8 cellular contexts compared by ENCODE assay signal in genomic region chr12:69415471-69416275, GRCh38. TPM values are rescaled to one million over a fixed set of nuclear protein-coding genes. Genes with fewer than 3 reads are reported as not detected.
A peak's percentile ranks its signal among the peaks of the same experiment; 100 is the strongest.
DNase-seq lines count a peak whose midpoint lies in the region; ATAC-seq, FAIRE-seq and TF ChIP-seq lines count a peak whose summit lies in the region.

No MANE protein-coding gene starts in this region.

- no peaks in the 10 kb centered on the region for H3K9me3 Mint-ChIP-seq in activated T-helper 17 cell treated with anti-CD3 and anti-CD28 coated beads, Interleukin-2, amount 50 U/mL, for 72 hours

- peak; percentile 85 for DNase-seq in AG20443 (ENCODE audit: low spot score)
- peak; percentile 55 for DNase-seq in NCI-H460 (ENCODE audit: extremely low read depth, low read depth)
- peak; percentile 95 for DNase-seq in cardiac fibroblast (ENCODE audit: low read depth in 2 of 2)
- peak; percentile 9 for DNase-seq in keratinocyte (ENCODE audit: low read depth, low spot score)
- peak; percentile 83 for DNase-seq in superior temporal gyrus (ENCODE audit: extremely low spot score)
- no peak for DNase-seq in NCI-H187 (lab: John Stamatoyannopoulos, UW)

- H3K4me1 ChIP-seq in keratinocyte (ENCODE audit: control insufficient read depth, extremely low read depth, insufficient read depth, low read length): no peaks in the 10 kb centered on the region

- peaks cover 4% of the 10 kb centered on the region for H3K36me3 Mint-ChIP-seq in activated T-helper 17 cell treated with anti-CD3 and anti-CD28 coated beads, Interleukin-2, amount 50 U/mL, for 72 hours (ENCODE audit: low read depth)

- no peaks in the 10 kb centered on the region for H3K27me3 Mint-ChIP-seq in activated T-helper 17 cell treated with anti-CD3 and anti-CD28 coated beads, Interleukin-2, amount 50 U/mL, for 72 hours

- H3K9me3 ChIP-seq in keratinocyte (ENCODE audit: control insufficient read depth, low read depth, low read length): no peaks in the 10 kb centered on the region

- no peak for ATAC-seq in activated T-helper 17 cell treated with anti-CD3 and anti-CD28 coated beads, Interleukin-2, amount 50 U/mL, for 72 hours (replicated peaks)

- H3K9me1 ChIP-seq in keratinocyte (ENCODE audit: control insufficient read depth, extremely low read depth, insufficient read depth, low read length): no peaks in the 10 kb centered on the region

- H3K4me3 Mint-ChIP-seq in activated T-helper 17 cell treated with anti-CD3 and anti-CD28 coated beads, Interleukin-2, amount 50 U/mL, for 72 hours: no peak overlapping the region

- no peaks in the 10 kb centered on the region for H4K20me1 ChIP-seq in keratinocyte (ENCODE audit: control insufficient read depth, extremely low read depth, insufficient read depth, low read length)

- H3K27ac ChIP-seq in keratinocyte (ENCODE audit: control insufficient read depth, insufficient read depth, low read length): no peak overlapping the region

- peak; percentile 57; the same call in 1 of the 2 replicates for TF ChIP-seq CTCF in GM12875 (IDR thresholded peaks at IDR 0.05; ENCODE audit: borderline replicate concordance, insufficient read depth, low read depth, low read length)
- peak; percentile 83 for TF ChIP-seq CTCF in cardiac fibroblast (IDR thresholded peaks at IDR 0.05; ENCODE audit: low read depth, low read length)
- TF ChIP-seq CTCF in keratinocyte (optimal IDR thresholded peaks at IDR 0.05 in 1 of 3, IDR thresholded peaks at IDR 0.05 in 1 of 3, conservative IDR thresholded peaks at IDR 0.05 in 1 of 3; ENCODE audit: extremely low read depth in 1 of 3, insufficient read depth in 2 of 3, low read length in 3 of 3): peak; percentile 79 to 88 (median 82)

- peaks cover 0 to under 1% of the 10 kb centered on the region in 2 experiments for H3K36me3 ChIP-seq in keratinocyte (ENCODE audit: control insufficient read depth in 2 of 2, extremely low read depth in 1 of 2, insufficient read depth in 2 of 2, low read length in 2 of 2)

- no peaks in the 10 kb centered on the region for H3K27me3 ChIP-seq in keratinocyte (ENCODE audit: control insufficient read depth, extremely low read depth, insufficient read depth, low read length)

- peak; percentile 90 for FAIRE-seq in keratinocyte (lab: Jason Lieb, UNC)

- H3K4me3 ChIP-seq in GM12875 (ENCODE audit: low read depth, low read length): no peak overlapping the region
- H3K4me3 ChIP-seq in cardiac fibroblast (replicated peaks in 1 of 2; ENCODE audit: low read depth in 2 of 2, low read length in 2 of 2): no peak overlapping the region
- no peak overlapping the region for H3K4me3 ChIP-seq in keratinocyte (ENCODE audit: control insufficient read depth in 2 of 3, extremely low read depth in 1 of 3, insufficient read depth in 2 of 3, low read depth in 1 of 3, low read length in 3 of 3)

- no peak overlapping the region for H3K27ac Mint-ChIP-seq in activated T-helper 17 cell treated with anti-CD3 and anti-CD28 coated beads, Interleukin-2, amount 50 U/mL, for 72 hours

- no peak overlapping the region for H3K4me2 ChIP-seq in keratinocyte (ENCODE audit: control insufficient read depth, extremely low read depth, insufficient read depth, low read depth, low read length)

- dilution Hi-C loops in keratinocyte (cut with MboI; ENCODE audit: extremely low pct_ligation_motif_present, low sequenced_read_pairs): no loop called here

- H3K4me1 Mint-ChIP-seq in activated T-helper 17 cell treated with anti-CD3 and anti-CD28 coated beads, Interleukin-2, amount 50 U/mL, for 72 hours: no peaks in the 10 kb centered on the region

- no peak overlapping the region for H3K9ac ChIP-seq in keratinocyte (ENCODE audit: control insufficient read depth, extremely low read depth, insufficient read depth, low read length)

- H3K79me2 ChIP-seq in keratinocyte (ENCODE audit: control insufficient read depth, insufficient read depth, low read length): no peaks in the 10 kb centered on the region

- H2AFZ ChIP-seq in keratinocyte (ENCODE audit: control insufficient read depth, low read length): peak overlapping the region; percentile 87

RNA-seq across cellular contexts. Expression of gene FRS2, which starts 54.5 kb away (rescaled TPM):
- 26.5 and 26.7 TPM in 2 replicates for total RNA-seq in NCI-H460 (2014; rRNA removed; shearing (Covaris generic))
- 5.2 and 20.7 TPM in 2 replicates for polyA plus RNA-seq in NCI-H460 (2014; cell fraction: nucleus; rRNA removed)
- 23.1 to 28.6 TPM (median 24.3 TPM) in 3 replicates for polyA plus RNA-seq in keratinocyte
- 6.6 TPM for polyA plus RNA-seq in keratinocyte (2011; ENCODE audit: low read depth)
- polyA plus RNA-seq in keratinocyte (2011; cell fraction: cytosol; rRNA removed): 13.5 and 27.7 TPM in 2 replicates
- polyA plus RNA-seq in keratinocyte (2011; cell fraction: nucleus; rRNA removed): 21.5 and 25.6 TPM in 2 replicates
- polyA plus RNA-seq in keratinocyte (2012; ENCODE audit: low replicate concordance): 7.7 and 18.0 TPM in 2 replicates
- 12.1 to 62.0 TPM (median 44.3 TPM) in 3 replicates for polyA minus RNA-seq in keratinocyte
- polyA minus RNA-seq in keratinocyte (2011; cell fraction: cytosol; rRNA and poly(A)+ RNA removed): 46.0 TPM
- 42.3 and 58.3 TPM in 2 replicates for polyA minus RNA-seq in keratinocyte (2011; cell fraction: nucleus; rRNA and poly(A)+ RNA removed)
- 10 to 100 TPM; 11.0 to 12.8 TPM for total RNA-seq in activated T-helper 17 cell treated with anti-CD3 and anti-CD28 coated beads, Interleukin-2, amount 50 U/mL, for 72 hours

RNA-seq across cellular contexts. Expression of gene YEATS4, which starts 56.1 kb away (rescaled TPM):
- 58.6 and 61.5 TPM in 2 replicates for total RNA-seq in NCI-H460 (2014; rRNA removed; shearing (Covaris generic))
- polyA plus RNA-seq in NCI-H460 (2014; cell fraction: nucleus; rRNA removed): 31.2 and 35.3 TPM in 2 replicates
- 9.6 to 21.0 TPM (median 11.8 TPM) in 3 replicates for polyA plus RNA-seq in keratinocyte
- 33.0 TPM for polyA plus RNA-seq in keratinocyte (2011; ENCODE audit: low read depth)
- polyA plus RNA-seq in keratinocyte (2011; cell fraction: cytosol; rRNA removed): 10.1 and 15.2 TPM in 2 replicates
- polyA plus RNA-seq in keratinocyte (2011; cell fraction: nucleus; rRNA removed): 8.5 and 9.5 TPM in 2 replicates
- polyA plus RNA-seq in keratinocyte (2012; ENCODE audit: low replicate concordance): 8.1 and 11.8 TPM in 2 replicates
- 0.43 to 4.6 TPM (median 1.1 TPM) in 3 replicates for polyA minus RNA-seq in keratinocyte
- 10.9 TPM for polyA minus RNA-seq in keratinocyte (2011; cell fraction: cytosol; rRNA and poly(A)+ RNA removed)
- polyA minus RNA-seq in keratinocyte (2011; cell fraction: nucleus; rRNA and poly(A)+ RNA removed): 3.8 and 4.9 TPM in 2 replicates
- 10 to 100 TPM; 28.4 to 48.3 TPM for total RNA-seq in activated T-helper 17 cell treated with anti-CD3 and anti-CD28 coated beads, Interleukin-2, amount 50 U/mL, for 72 hours

Comparison
In these comparisons a context has a peak if more than half of its experiments do, and no peak if none do; other contexts are left out.
1. DNase-seq: peak in AG20443 (single experiment), NCI-H460 (single experiment), cardiac fibroblast (2 of 2), keratinocyte (single experiment) and superior temporal gyrus (single experiment); none in NCI-H187 (0 of 2).
2. Peak in every context shown above with its lines, with median percentiles within 50 percentile points of each other: CTCF ChIP-seq.